In genomic region chr4:122012735-122013134, GRCh38 we compare ENCODE assay signal across 17 cellular contexts.
DNase-seq lines count a peak whose midpoint lies in the region; ATAC-seq and TF ChIP-seq lines count a peak whose summit lies in the region.
"Had no signal": no experiment of that assay in that cellular context is flagged by ENCODE, and none has a peak within 500 bp of the region (broad histone marks: within the 10 kb centered on the region; RNA-seq: fewer than 3 reads in every experiment).

No MANE protein-coding gene starts in this region.

- peak overlapping the region; percentile 12 for H3K4me2 ChIP-seq in GM23248 (ENCODE audit: unreplicated experiment)

- no peaks in the 10 kb centered on the region for H3K36me3 ChIP-seq in GM23248 (ENCODE audit: low read depth)
- H3K36me3 ChIP-seq in lower lobe of right lung: no peaks in the 10 kb centered on the region
- H3K36me3 ChIP-seq: left lung, upper lobe of left lung had no signal

- 0 out of 2 replicates have a peak, but pooled peaks cover 4% of the 10 kb centered on the region for H3K27me3 ChIP-seq in GM23248 (replicated peaks; ENCODE audit: insufficient read depth)
- H3K27me3 ChIP-seq in lower lobe of right lung (ENCODE audit: low read depth): no peaks in the 10 kb centered on the region
- H3K27me3 ChIP-seq: left lung, upper lobe of left lung had no signal

- no peaks in the 10 kb centered on the region for H3F3A ChIP-seq in GM23248 (ENCODE audit: insufficient read depth)

- in situ Hi-C loops in GM23248 (cut with MboI): no loop called here

- no peak overlapping the region for H3K4me3 ChIP-seq in GM23248
- H3K4me3 ChIP-seq in skeletal muscle cell (ENCODE audit: low read depth, low read length): no peak overlapping the region
- no peak overlapping the region for H3K4me3 ChIP-seq in lower lobe of right lung
- H3K4me3 ChIP-seq: left lung, upper lobe of left lung had no signal

- H3K9me2 ChIP-seq in GM23248 (ENCODE audit: insufficient read depth): no peaks in the 10 kb centered on the region

- H3K79me2 ChIP-seq in GM23248 (ENCODE audit: insufficient read depth): no peaks in the 10 kb centered on the region

- no peaks in the 10 kb centered on the region for H4K20me1 ChIP-seq in GM23248 (ENCODE audit: insufficient read depth)

- DNase-seq in GM23248 (peak; percentile 51), OCI-M1 (lab: John Stamatoyannopoulos, UW) (peak; percentile 86), fibroblast of peridontal ligament (ENCODE audit: extremely low read depth) (peak; percentile 85), skeletal muscle cell (ENCODE audit: low read depth) (peak; percentile 51), lower lobe of right lung (no peak), SKM-1 treated with dmso at 0.1 percent for 144 hours (lab: John Stamatoyannopoulos, UW; ENCODE audit: unreplicated experiment) (no peak)
- DNase-seq: activated CD4-positive, alpha-beta T cell treated with anti-CD3 and anti-CD28 coated beads, Interleukin-2, amount 10 ng/mL, durations not matched to agents 7 days and 5 days; activated CD8-positive, alpha-beta memory T cell treated with anti-CD3 and anti-CD28 coated beads, Interleukin-2, amount 50 U/mL, for 4 hours; activated effector memory CD4-positive, alpha-beta T cell treated with Interleukin-2 at 50 U/mL for 16 hours; COR-L47; glutamatergic neuron; left lung; NCI-H187; NCI-H774; upper lobe of left lung had no signal

- no peaks in the 10 kb centered on the region for H3K9me3 ChIP-seq in GM23248 (ENCODE audit: low read depth)
- H3K9me3 ChIP-seq in lower lobe of right lung: no peaks in the 10 kb centered on the region
- H3K9me3 ChIP-seq: left lung, upper lobe of left lung had no signal

- WGBS in GM23248 (ENCODE audit: low coverage in 1 of 2, low lambda C conversion rate in 2 of 2, missing lambda C conversion rate in 2 of 2), 2 experiments: 6 to 9% methylated on average over 2 of the region's 2 CpGs

- H3K27ac ChIP-seq in GM23248 (no peak overlapping the region), lower lobe of right lung (no peak overlapping the region)
- H3K27ac ChIP-seq: epithelial cell of prostate, left lung, upper lobe of left lung had no signal

- H2AFZ ChIP-seq in GM23248: no peak overlapping the region

- no peak for TF ChIP-seq CTCF in lower lobe of right lung (IDR thresholded peaks at IDR 0.05)

- no peak for ATAC-seq in lower lobe of right lung
- no peak for ATAC-seq in SK-N-SH treated with all-trans-retinoic acid at 6 μM for 48 hours
- ATAC-seq: left lung had no signal

- H3K4me1 ChIP-seq in GM23248 (ENCODE audit: insufficient read depth): peaks cover 8% of the 10 kb centered on the region
- H3K4me1 ChIP-seq in lower lobe of right lung: no peaks in the 10 kb centered on the region
- H3K4me1 ChIP-seq: left lung, upper lobe of left lung had no signal

- intact Hi-C loops in lower lobe of right lung (cut with DNase I): no loop called here

- no peak overlapping the region for H3K9ac ChIP-seq in GM23248

TF ChIP-seq in SK-N-SH treated with all-trans-retinoic acid at 6 μM for 48 hours, 23 proteins besides CTCF, POLR2A, EP300 and RAD21:
- TF ChIP-seq ZC3H10 (CRISPR knock-in tag; IDR thresholded peaks at IDR 0.05): no peak

Comparison
In these comparisons a context has a peak if more than half of its experiments do, and no peak if none do; other contexts are left out.
1. DNase-seq: peak in GM23248 (single experiment), OCI-M1 (single experiment), fibroblast of peridontal ligament (single experiment) and skeletal muscle cell (single experiment); none in lower lobe of right lung (single experiment) and SKM-1 treated with dmso at 0.1 percent for 144 hours (single experiment).